In genomic region chr15:39582977-39583585, GRCh38 we compare ENCODE assay signal across 11 cellular contexts. TPM values are rescaled to one million over a fixed set of nuclear protein-coding genes. Genes with fewer than 3 reads are reported as not detected.
DNase-seq lines count a peak whose midpoint lies in the region; ATAC-seq and TF ChIP-seq lines count a peak whose summit lies in the region.
"Had no signal": no experiment of that assay in that cellular context is flagged by ENCODE, and none has a peak within 500 bp of the region (broad histone marks: within the 10 kb centered on the region; RNA-seq: fewer than 3 reads in every experiment).

No MANE protein-coding gene starts in this region.

- no peak overlapping the region for H3K27ac Mint-ChIP-seq in activated T-helper 2 cell treated with anti-CD3 and anti-CD28 coated beads, Interferon-gamma antibody, Interleukin-2, Interleukin-4, amounts not matched to agents 10 μg/mL and 5 μg/mL and 100 μg/mL, durations not matched to agents 14 hours and 24 hours and 36 hours
- H3K27ac Mint-ChIP-seq: T-cell had no signal

- H3K9me3 Mint-ChIP-seq in activated T-helper 2 cell treated with anti-CD3 and anti-CD28 coated beads, Interferon-gamma antibody, Interleukin-2, Interleukin-4, amounts not matched to agents 10 μg/mL and 5 μg/mL and 100 μg/mL, durations not matched to agents 14 hours and 24 hours and 36 hours: no peaks in the 10 kb centered on the region
- H3K9me3 Mint-ChIP-seq: CD8-positive, alpha-beta memory T cell; T-cell had no signal

- peaks cover 44% of the 10 kb centered on the region for H3K27me3 Mint-ChIP-seq in activated T-helper 2 cell treated with anti-CD3 and anti-CD28 coated beads, Interferon-gamma antibody, Interleukin-2, Interleukin-4, amounts not matched to agents 10 μg/mL and 5 μg/mL and 100 μg/mL, durations not matched to agents 14 hours and 24 hours and 36 hours (ENCODE audit: low read depth)

- POLR2A ChIA-PET in GM10248 (lab: Yijun Ruan, JAX): no interaction called here

- peak; percentile 76 for DNase-seq in AG10803 (ENCODE audit: low read depth)
- peak in 1 of 2 experiments; percentile 34 for DNase-seq in SJSA1 (ENCODE audit: low read depth in 1 of 2, low spot score in 2 of 2)
- peak; percentile 6 to 9 for DNase-seq in foreskin fibroblast
- DNase-seq in osteoblast (ENCODE audit: insufficient read length, low spot score, missing footprints): peak; percentile 17
- DNase-seq in activated T-helper 2 cell treated with anti-CD3 and anti-CD28 coated beads, Interferon-gamma antibody, Interleukin-2, Interleukin-4, amounts not matched to agents 10 μg/mL and 5 μg/mL and 100 μg/mL, durations not matched to agents 14 hours and 24 hours and 36 hours (ENCODE audit: low spot score): no peak
- no peak for DNase-seq in central memory CD4-positive, alpha-beta T cell
- no peak for DNase-seq in GM10248 (ENCODE audit: extremely low spot score)
- DNase-seq: CD8-positive, alpha-beta memory T cell had no signal

- CTCF ChIA-PET in GM10248 (lab: Yijun Ruan, JAX): interaction anchor here (0.9 to 2.7 kb wide), 5 partner anchors 11 to 456 kb away, joined by 3 to 21 read pairs (median 5); no protein-coding TSS in a partner anchor

- peaks cover 32% of the 10 kb centered on the region for H3K79me2 ChIP-seq in osteoblast (ENCODE audit: insufficient read depth, low read length)

- no peak for ATAC-seq in GM18511 (IDR thresholded peaks at IDR 0.05; ENCODE audit: unreplicated experiment)
- ATAC-seq: T-cell had no signal

- H3K36me3 ChIP-seq in SJSA1 (peaks cover 71% of the 10 kb centered on the region), osteoblast (ENCODE audit: insufficient read depth, low read length) (peaks cover 66% of the 10 kb centered on the region)

- H3K4me3 Mint-ChIP-seq in activated T-helper 2 cell treated with anti-CD3 and anti-CD28 coated beads, Interferon-gamma antibody, Interleukin-2, Interleukin-4, amounts not matched to agents 10 μg/mL and 5 μg/mL and 100 μg/mL, durations not matched to agents 14 hours and 24 hours and 36 hours (ENCODE audit: low read depth): no peak overlapping the region

- H3K9me3 ChIP-seq in SJSA1 (replicated peaks) (0 out of 2 replicates have a peak, but pooled peaks cover 3% of the 10 kb centered on the region), osteoblast (ENCODE audit: low read depth, low read length) (no peaks in the 10 kb centered on the region)

- H3K27ac ChIP-seq in SJSA1 (no peak overlapping the region), osteoblast (ENCODE audit: low read depth, low read length) (peak overlapping the region; percentile 92)
- H3K27ac ChIP-seq: HL-60 had no signal

- H3K4me1 ChIP-seq in SJSA1 (replicated peaks) (peaks cover 76% of the 10 kb centered on the region), osteoblast (ENCODE audit: insufficient read depth, low read length) (peaks cover 27% of the 10 kb centered on the region)

- H3K27me3 ChIP-seq in SJSA1 (replicated peaks) (no peaks in the 10 kb centered on the region), osteoblast (ENCODE audit: insufficient read depth, low read length) (no peaks in the 10 kb centered on the region)

- H4K20me1 ChIP-seq in osteoblast (ENCODE audit: insufficient read depth, low read length): peaks cover 67% of the 10 kb centered on the region

- intact Hi-C loops in activated T-helper 2 cell treated with anti-CD3 and anti-CD28 coated beads, Interferon-gamma antibody, Interleukin-2, Interleukin-4, amounts not matched to agents 10 μg/mL and 5 μg/mL and 100 μg/mL, durations not matched to agents 14 hours and 24 hours and 36 hours (cut with micrococcal nuclease): loop anchor here (2.0 to 5.0 kb wide), 4 partner anchors 40 to 876 kb away; no protein-coding TSS in a partner anchor

- H3K4me1 Mint-ChIP-seq in activated T-helper 2 cell treated with anti-CD3 and anti-CD28 coated beads, Interferon-gamma antibody, Interleukin-2, Interleukin-4, amounts not matched to agents 10 μg/mL and 5 μg/mL and 100 μg/mL, durations not matched to agents 14 hours and 24 hours and 36 hours (ENCODE audit: low read depth): peaks cover 17% of the 10 kb centered on the region

- peak overlapping the region; percentile 89 for H3K4me2 ChIP-seq in osteoblast (ENCODE audit: insufficient read depth, low read length)

- H2AFZ ChIP-seq in osteoblast (ENCODE audit: low read length): no peak overlapping the region

- no peaks in the 10 kb centered on the region for H3K36me3 Mint-ChIP-seq in activated T-helper 2 cell treated with anti-CD3 and anti-CD28 coated beads, Interferon-gamma antibody, Interleukin-2, Interleukin-4, amounts not matched to agents 10 μg/mL and 5 μg/mL and 100 μg/mL, durations not matched to agents 14 hours and 24 hours and 36 hours (ENCODE audit: low read depth)

- H3K4me3 ChIP-seq in AG10803 (ENCODE audit: low read length): peak overlapping the region; percentile 87
- H3K4me3 ChIP-seq in SJSA1: peak overlapping the region; percentile 65
- H3K4me3 ChIP-seq in foreskin fibroblast (ENCODE audit: low read depth in 1 of 2, low read length in 2 of 2): peak overlapping the region; percentile 83 to 97
- peak overlapping the region; percentile 84 for H3K4me3 ChIP-seq in osteoblast (ENCODE audit: insufficient read depth, low read length)

- TF ChIP-seq CTCF in AG10803 (conservative IDR thresholded peaks at IDR 0.05; ENCODE audit: low read length) (no peak), foreskin fibroblast (IDR thresholded peaks at IDR 0.05; ENCODE audit: low read depth, low read length) (no peak), osteoblast (IDR thresholded peaks at IDR 0.05; ENCODE audit: extremely low read depth, low read depth, low read length) (no peak), GM10248 (IDR thresholded peaks at IDR 0.05; ENCODE audit: control extremely low read depth, extremely low read depth, low read depth, missing control alignments) (no peak)

RNA-seq across cellular contexts. Expression of gene THBS1, which starts 2.2 kb away (rescaled TPM):
- 332 and 499 TPM in 2 replicates for total RNA-seq in SJSA1 (2014; rRNA removed; shearing (Covaris generic))
- total RNA-seq in osteoblast: 6,477 and 8,941 TPM in 2 replicates
- total RNA-seq in activated T-helper 2 cell treated with anti-CD3 and anti-CD28 coated beads, Interferon-gamma antibody, Interleukin-2, Interleukin-4, amounts not matched to agents 10 μg/mL and 5 μg/mL and 100 μg/mL, durations not matched to agents 14 hours and 24 hours and 36 hours: 0.32 and 0.43 TPM in 2 replicates

Comparison
In these comparisons a context has a peak if more than half of its experiments do, and no peak if none do; other contexts are left out.
1. DNase-seq: peak in AG10803 (single experiment), foreskin fibroblast (2 of 2) and osteoblast (single experiment); none in activated T-helper 2 cell treated with anti-CD3 and anti-CD28 coated beads, Interferon-gamma antibody, Interleukin-2, Interleukin-4, amounts not matched to agents 10 μg/mL and 5 μg/mL and 100 μg/mL, durations not matched to agents 14 hours and 24 hours and 36 hours (single experiment), central memory CD4-positive, alpha-beta T cell (single experiment) and GM10248 (single experiment).
2. RNA of gene THBS1, which starts 2.2 kb away (total RNA-seq): 6,477 to 8,941 TPM in osteoblast and 332 to 499 TPM in SJSA1; 0.32 to 0.43 TPM in activated T-helper 2 cell treated with anti-CD3 and anti-CD28 coated beads, Interferon-gamma antibody, Interleukin-2, Interleukin-4, amounts not matched to agents 10 μg/mL and 5 μg/mL and 100 μg/mL, durations not matched to agents 14 hours and 24 hours and 36 hours; every median in the first group is over 100 times any median in the second.
3. Peak in every context shown above with its lines, with median percentiles within 50 percentile points of each other: H3K4me3 ChIP-seq.